ENCODE assay signal across 34 cellular contexts in genomic region chr1:196690582-196690981, GRCh38. TPM values are rescaled to one million over a fixed set of nuclear protein-coding genes. Genes with fewer than 3 reads are reported as not detected.
DNase-seq lines count a peak whose midpoint lies in the region; ATAC-seq and TF ChIP-seq lines count a peak whose summit lies in the region.
"Had no signal": no experiment of that assay in that cellular context is flagged by ENCODE, and none has a peak within 500 bp of the region (broad histone marks: within the 10 kb centered on the region; RNA-seq: fewer than 3 reads in every experiment).

No MANE protein-coding gene starts in this region.

- no peak overlapping the region for H3K4me3 Mint-ChIP-seq in progenitor cell of endocrine pancreas (ENCODE audit: low read depth)
- H3K4me3 Mint-ChIP-seq: activated naive CD8-positive, alpha-beta T cell treated with anti-CD3 and anti-CD28 coated beads for 36 hours; naive B cell had no signal

- H3K4me1 ChIP-seq in tibial artery, result no peaks in the 10 kb centered on the region
- H3K4me1 ChIP-seq: esophagus squamous epithelium, foreskin keratinocyte, heart left ventricle, sigmoid colon, tibial nerve had no signal

- TF ChIP-seq CTCF in progenitor cell of endocrine pancreas (IDR thresholded peaks at IDR 0.05; ENCODE audit: unreplicated experiment) (no peak), tibial artery (IDR thresholded peaks at IDR 0.05) (no peak)

- H3K27ac Mint-ChIP-seq in progenitor cell of endocrine pancreas, result peak overlapping the region; percentile 9
- H3K27ac Mint-ChIP-seq: activated naive CD8-positive, alpha-beta T cell treated with anti-CD3 and anti-CD28 coated beads for 36 hours; naive B cell had no signal

- H3K9me3 ChIP-seq in tibial artery, result no peaks in the 10 kb centered on the region
- H3K9me3 ChIP-seq: esophagus squamous epithelium, heart left ventricle, sigmoid colon, tibial nerve had no signal

- no peaks in the 10 kb centered on the region for H3K36me3 Mint-ChIP-seq in progenitor cell of endocrine pancreas (ENCODE audit: insufficient read depth)
- H3K36me3 Mint-ChIP-seq: activated naive CD8-positive, alpha-beta T cell treated with anti-CD3 and anti-CD28 coated beads for 36 hours; naive B cell had no signal

- DNase-seq in NCI-H748 (lab: John Stamatoyannopoulos, UW; ENCODE audit: unreplicated experiment), result peak; percentile 19
- DNase-seq in NCI-H748 treated with DMSO at 0.1 percent for 48 hours (lab: John Stamatoyannopoulos, UW), result no peak
- DNase-seq in NCI-H2171 (lab: John Stamatoyannopoulos, UW), result peak; percentile 28
- DNase-seq in SK-N-DZ (ENCODE audit: low spot score), result peak; percentile 34
- DNase-seq in progenitor cell of endocrine pancreas (ENCODE audit: low spot score, unreplicated experiment), result no peak
- no peak for DNase-seq in tibial artery
- DNase-seq: activated CD4-positive, alpha-beta T cell treated with anti-CD3 and anti-CD28 coated beads for 48 hours; activated CD8-positive, alpha-beta memory T cell treated with anti-CD3 and anti-CD28 coated beads for 24 hours; activated gamma-delta T cell; activated naive CD8-positive, alpha-beta T cell treated with anti-CD3 and anti-CD28 coated beads for 36 hours; anterior cingulate cortex; DMS79 treated with DMSO at 0.1 percent for 48 hours; esophagus squamous epithelium; foreskin keratinocyte; heart left ventricle; kidney; midbrain; naive B cell; NCI-H1105 treated with DMSO at 0.1 percent for 48 hours; NCI-H2029 treated with DMSO at 0.1 percent for 48 hours; NCI-H446 treated with DMSO at 0.1 percent for 48 hours; NK-92 treated with Interleukin-12 subunit alpha and Interleukin-12 subunit beta, amount 100 ng/mL, for 24 hours; nucleus accumbens; PC-3; Right ventricle myocardium superior; sigmoid colon; stimulated activated CD4-positive, alpha-beta T cell treated with anti-CD3 and anti-CD28 coated beads, Interleukin-4, amount 100 ng/mL, for 1 hour; SW 1271; T1000 had no signal

- H3K27ac ChIP-seq in tibial artery, result no peak overlapping the region
- H3K27ac ChIP-seq: esophagus squamous epithelium, foreskin keratinocyte, heart left ventricle, sigmoid colon, tibial nerve, VCaP had no signal

- H3K36me3 ChIP-seq in tibial artery, result peaks cover 0 to 16% (median 0%) of the 10 kb centered on the region in 3 donors
- H3K36me3 ChIP-seq: sigmoid colon had no signal

- no peaks in the 10 kb centered on the region for H3K4me1 Mint-ChIP-seq in progenitor cell of endocrine pancreas (ENCODE audit: low read depth)
- H3K4me1 Mint-ChIP-seq: activated naive CD8-positive, alpha-beta T cell treated with anti-CD3 and anti-CD28 coated beads for 36 hours; naive B cell had no signal

- H3K27me3 ChIP-seq in tibial artery, result no peaks in the 10 kb centered on the region
- H3K27me3 ChIP-seq: esophagus squamous epithelium, foreskin keratinocyte, heart left ventricle, sigmoid colon, tibial nerve had no signal

- H3K9me3 Mint-ChIP-seq in progenitor cell of endocrine pancreas (ENCODE audit: low read depth), result peaks cover 2% of the 10 kb centered on the region
- H3K9me3 Mint-ChIP-seq: activated naive CD8-positive, alpha-beta T cell treated with anti-CD3 and anti-CD28 coated beads for 36 hours had no signal

- no peak for ATAC-seq in GM18511 (IDR thresholded peaks at IDR 0.05; ENCODE audit: unreplicated experiment)
- no peak for ATAC-seq in GM21528 (IDR thresholded peaks at IDR 0.05; ENCODE audit: low FRiP score, unreplicated experiment)
- ATAC-seq: foreskin keratinocyte, heart left ventricle, K562, PC-3 had no signal

- H3K27me3 Mint-ChIP-seq in progenitor cell of endocrine pancreas, result no peaks in the 10 kb centered on the region

- intact Hi-C loops in tibial artery (cut with DNase I; ENCODE audit: low total_unique reads), result no loop called here

- no peak overlapping the region for H3K4me3 ChIP-seq in tibial artery
- H3K4me3 ChIP-seq: esophagus squamous epithelium, heart left ventricle, K562, sigmoid colon, tibial nerve had no signal

RNA-seq across cellular contexts. Expression of gene CFH, which starts 38.7 kb away (rescaled TPM):
- 0.18 and 0.38 TPM in 2 replicates for polyA plus RNA-seq in SK-N-DZ (2014; cell fraction: cytosol; rRNA removed)
- 0.63 and 0.67 TPM in 2 replicates for polyA plus RNA-seq in SK-N-DZ (2014; cell fraction: nucleus; rRNA removed)
- not detected in 2 replicates for total RNA-seq in progenitor cell of endocrine pancreas

Comparison
In these comparisons a context has a peak if more than half of its experiments do, and no peak if none do; other contexts are left out.
1. DNase-seq: peak in NCI-H748 (single experiment), NCI-H2171 (single experiment) and SK-N-DZ (single experiment); none in NCI-H748 treated with DMSO at 0.1 percent for 48 hours (single experiment), progenitor cell of endocrine pancreas (single experiment) and tibial artery (0 of 2).